Comparison of ENCODE assay signal across 8 cellular contexts in the genomic region with DNA sequence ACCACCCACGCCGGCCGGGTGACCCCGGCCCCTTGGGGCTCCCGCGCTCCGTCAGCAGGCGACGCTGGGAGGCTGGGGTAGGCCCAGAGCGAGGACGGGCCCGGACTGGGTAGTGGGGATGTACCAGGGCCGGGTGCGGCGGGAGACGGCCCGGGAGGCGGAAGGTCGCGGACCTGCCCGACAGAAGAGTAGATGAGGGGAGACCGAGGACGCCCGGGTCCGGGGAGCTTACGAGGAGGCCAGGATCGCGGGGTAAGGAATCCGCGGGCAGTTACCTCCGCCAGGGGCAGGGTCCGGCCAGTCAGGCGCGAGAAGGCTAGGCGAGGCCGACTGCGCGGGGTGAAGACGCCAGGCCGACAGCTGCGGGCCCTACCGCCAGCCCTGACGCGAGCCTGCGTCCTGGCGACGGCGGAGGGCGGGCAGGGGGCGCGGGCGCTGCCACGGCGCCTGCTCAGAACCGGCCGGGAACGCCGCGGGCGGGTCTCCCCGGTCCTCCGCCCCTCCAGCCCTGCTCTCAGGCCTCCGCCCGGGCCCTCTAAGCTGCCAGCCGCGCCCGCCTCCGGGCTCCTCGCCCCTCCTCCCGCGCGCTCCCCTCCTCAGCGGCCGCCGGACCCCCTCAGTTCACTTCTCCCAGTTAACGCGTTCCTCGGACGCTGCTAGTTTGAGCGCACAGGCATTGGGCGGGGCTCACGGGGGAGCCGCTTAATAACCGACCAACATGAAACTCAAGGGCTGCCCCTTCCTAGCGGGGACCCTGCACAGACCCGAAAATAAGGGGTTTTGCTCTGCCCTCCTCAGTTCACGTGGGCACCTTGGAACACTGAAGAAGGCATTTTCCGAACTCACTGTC. TPM values are rescaled to one million over a fixed set of nuclear protein-coding genes. Genes with fewer than 3 reads are reported as not detected.
DNase-seq lines count a peak whose midpoint lies in the region; ATAC-seq, FAIRE-seq and TF ChIP-seq lines count a peak whose summit lies in the region.

A gene (minus strand): TSS at position 407 of the 850 bp plus-strand sequence. CDS start 1,678 bp downstream, outside the sequence.

- CTCF ChIA-PET in A549 (lab: Yijun Ruan, JAX): interaction anchor here (0.7 to 1.3 kb wide), 3 partner anchors 16 to 62 kb away, joined by 3 to 4 read pairs (median 3); no protein-coding TSS in a partner anchor
- CTCF ChIA-PET in WTC11 (lab: Charles Lee): interaction anchor here (0.9 kb wide), 2 partner anchors 17 to 53 kb away, joined by 3 to 6 read pairs; no protein-coding TSS in a partner anchor

- peaks cover 8% of the 10 kb centered on the region for H3K4me1 Mint-ChIP-seq in WTC11

- FAIRE-seq in A549 (lab: Jason Lieb, UNC): no peak
- FAIRE-seq in kidney (lab: Jason Lieb, UNC): no peak

- H3K27ac Mint-ChIP-seq in WTC11: peak within 1 kb of the TSS; percentile 91; the same call in 1 of the 2 replicates

- peak within 1 kb of the TSS; percentile 90 for H3K4me2 ChIP-seq in A549

- WGBS in A549 (ENCODE audit: missing lambda C conversion rate): 3% methylated on average over 45 of the region's 88 CpGs

- POLR2A ChIA-PET in A549 (lab: Yijun Ruan, JAX): interaction anchor here (0.8 to 2.4 kb wide), 8 partner anchors 9 to 122 kb away, joined by 3 to 27 read pairs (median 3); a partner anchor contains a TSS
- POLR2A ChIA-PET in WTC11 (lab: Charles Lee): interaction anchor here (0.6 to 1.7 kb wide), 3 partner anchors 23 to 814 kb away, joined by 3 to 5 read pairs (median 4); no protein-coding TSS in a partner anchor

- H3K9me3 Mint-ChIP-seq in WTC11: peaks cover 7% of the 10 kb centered on the region

- peaks cover 8% of the 10 kb centered on the region for H3K27me3 Mint-ChIP-seq in WTC11 (ENCODE audit: low read depth)

- TF ChIP-seq RAD21 in A549 (conservative IDR thresholded peaks at IDR 0.05 in 1 of 2, IDR thresholded peaks at IDR 0.05 in 1 of 2): peak in 1 of 2 experiments; percentile 27; a peak in 1 of 5 replicates

- intact Hi-C loops in kidney (cut with DNase I): no loop called here

- H3K4me1 ChIP-seq in A549 (0 out of 3 replicates have a peak, but pooled peaks cover 10% of the 10 kb centered on the region), kidney (ENCODE audit: control insufficient read depth in 1 of 2, insufficient read depth in 1 of 2, low read depth in 1 of 2, low read length in 2 of 2) (peaks cover 4 to 8% of the 10 kb centered on the region in 2 donors)

- H3K9ac ChIP-seq in kidney (ENCODE audit: low read length in 2 of 2): peak within 1 kb of the TSS; percentile 74 to 97

- H3K36me3 Mint-ChIP-seq in WTC11: no peaks in the 10 kb centered on the region; the same call in 1 of the 2 replicates

- TF ChIP-seq CTCF in A549 (IDR thresholded peaks at IDR 0.05) (no peak), WTC11 (IDR thresholded peaks at IDR 0.05) (no peak), kidney (IDR thresholded peaks at IDR 0.05; ENCODE audit: borderline replicate concordance, extremely low read depth, insufficient read depth) (no peak)

- no peaks in the 10 kb centered on the region for H3K36me3 ChIP-seq in kidney (ENCODE audit: control insufficient read depth in 1 of 2, insufficient read depth in 2 of 2, low read length in 2 of 2)

- TF ChIP-seq EP300 in A549 (IDR thresholded peaks at IDR 0.05): no peak

- peak within 1 kb of the TSS; percentile 87 to 93 for H3K27ac ChIP-seq in A549
- H3K27ac ChIP-seq in kidney (ENCODE audit: low read depth in 2 of 2, low read length in 2 of 2): peak within 1 kb of the TSS; percentile 87 to 94

- TF ChIP-seq POLR2A in A549 (IDR thresholded peaks at IDR 0.05; ENCODE audit: low read length): peak; percentile 92

- H3K4me3 ChIP-seq in A549 (peak within 1 kb of the TSS; percentile 62), kidney (ENCODE audit: low read length in 2 of 2) (peak within 1 kb of the TSS; percentile 88 to 94)

- ATAC-seq in A549: peak; percentile 94 to 95
- peak; percentile 75 for ATAC-seq in GM18519 (IDR thresholded peaks at IDR 0.05; ENCODE audit: low FRiP score, unreplicated experiment)
- ATAC-seq in HG03039 (IDR thresholded peaks at IDR 0.05; ENCODE audit: unreplicated experiment): peak; percentile 84
- peak; percentile 92 for ATAC-seq in WTC11

- DNase-seq in A549 (ENCODE audit: low read depth in 1 of 2, low spot score in 1 of 2) (peak; percentile 56 to 81), NCI-H2171 treated with DMSO at 0.1 percent for 48 hours (lab: John Stamatoyannopoulos, UW) (peak; percentile 88), WTC11 (ENCODE audit: low spot score) (peak; percentile 82), cerebellar cortex (ENCODE audit: low spot score) (peak; percentile 67), kidney (peak; percentile 91)
- peak; percentile 23 to 42 for DNase-seq in stimulated activated CD4-positive, alpha-beta T cell treated with anti-CD3 and anti-CD28 coated beads, Interleukin-15, amount 100 ng/mL, for 1 hour (ENCODE audit: low read depth in 1 of 2, low spot score in 1 of 2)

- H3K9me3 ChIP-seq in A549 (no peaks in the 10 kb centered on the region), kidney (ENCODE audit: control insufficient read depth in 1 of 2, low read length in 2 of 2) (no peaks in the 10 kb centered on the region)

- H3K4me3 Mint-ChIP-seq in WTC11: peak within 1 kb of the TSS; percentile 85

TF ChIP-seq in A549, 52 proteins besides CTCF, POLR2A, EP300 and RAD21 (continues in another document):
- TF ChIP-seq, protein P1, sequence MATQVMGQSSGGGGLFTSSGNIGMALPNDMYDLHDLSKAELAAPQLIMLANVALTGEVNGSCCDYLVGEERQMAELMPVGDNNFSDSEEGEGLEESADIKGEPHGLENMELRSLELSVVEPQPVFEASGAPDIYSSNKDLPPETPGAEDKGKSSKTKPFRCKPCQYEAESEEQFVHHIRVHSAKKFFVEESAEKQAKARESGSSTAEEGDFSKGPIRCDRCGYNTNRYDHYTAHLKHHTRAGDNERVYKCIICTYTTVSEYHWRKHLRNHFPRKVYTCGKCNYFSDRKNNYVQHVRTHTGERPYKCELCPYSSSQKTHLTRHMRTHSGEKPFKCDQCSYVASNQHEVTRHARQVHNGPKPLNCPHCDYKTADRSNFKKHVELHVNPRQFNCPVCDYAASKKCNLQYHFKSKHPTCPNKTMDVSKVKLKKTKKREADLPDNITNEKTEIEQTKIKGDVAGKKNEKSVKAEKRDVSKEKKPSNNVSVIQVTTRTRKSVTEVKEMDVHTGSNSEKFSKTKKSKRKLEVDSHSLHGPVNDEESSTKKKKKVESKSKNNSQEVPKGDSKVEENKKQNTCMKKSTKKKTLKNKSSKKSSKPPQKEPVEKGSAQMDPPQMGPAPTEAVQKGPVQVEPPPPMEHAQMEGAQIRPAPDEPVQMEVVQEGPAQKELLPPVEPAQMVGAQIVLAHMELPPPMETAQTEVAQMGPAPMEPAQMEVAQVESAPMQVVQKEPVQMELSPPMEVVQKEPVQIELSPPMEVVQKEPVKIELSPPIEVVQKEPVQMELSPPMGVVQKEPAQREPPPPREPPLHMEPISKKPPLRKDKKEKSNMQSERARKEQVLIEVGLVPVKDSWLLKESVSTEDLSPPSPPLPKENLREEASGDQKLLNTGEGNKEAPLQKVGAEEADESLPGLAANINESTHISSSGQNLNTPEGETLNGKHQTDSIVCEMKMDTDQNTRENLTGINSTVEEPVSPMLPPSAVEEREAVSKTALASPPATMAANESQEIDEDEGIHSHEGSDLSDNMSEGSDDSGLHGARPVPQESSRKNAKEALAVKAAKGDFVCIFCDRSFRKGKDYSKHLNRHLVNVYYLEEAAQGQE (IDR thresholded peaks at IDR 0.05): no peak
- no peak for TF ChIP-seq MAZ (IDR thresholded peaks at IDR 0.05; ENCODE audit: borderline replicate concordance, low read depth, low read length)

TF ChIP-seq in WTC11, 78 proteins besides CTCF, POLR2A, EP300 and RAD21 (continues in another document):
- no peak for TF ChIP-seq FOXJ3 (CRISPR knock-in tag; IDR thresholded peaks at IDR 0.05; ENCODE audit: borderline replicate concordance)
- TF ChIP-seq, protein P2, sequence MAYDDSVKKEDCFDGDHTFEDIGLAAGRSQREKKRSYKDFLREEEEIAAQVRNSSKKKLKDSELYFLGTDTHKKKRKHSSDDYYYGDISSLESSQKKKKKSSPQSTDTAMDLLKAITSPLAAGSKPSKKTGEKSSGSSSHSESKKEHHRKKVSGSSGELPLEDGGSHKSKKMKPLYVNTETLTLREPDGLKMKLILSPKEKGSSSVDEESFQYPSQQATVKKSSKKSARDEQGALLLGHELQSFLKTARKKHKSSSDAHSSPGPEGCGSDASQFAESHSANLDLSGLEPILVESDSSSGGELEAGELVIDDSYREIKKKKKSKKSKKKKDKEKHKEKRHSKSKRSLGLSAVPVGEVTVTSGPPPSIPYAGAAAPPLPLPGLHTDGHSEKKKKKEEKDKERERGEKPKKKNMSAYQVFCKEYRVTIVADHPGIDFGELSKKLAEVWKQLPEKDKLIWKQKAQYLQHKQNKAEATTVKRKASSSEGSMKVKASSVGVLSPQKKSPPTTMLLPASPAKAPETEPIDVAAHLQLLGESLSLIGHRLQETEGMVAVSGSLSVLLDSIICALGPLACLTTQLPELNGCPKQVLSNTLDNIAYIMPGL (CRISPR knock-in tag; IDR thresholded peaks at IDR 0.05): peak; percentile 93

RNA-seq across cellular contexts. Expression of the gene that starts here (rescaled TPM):
- 15.7 and 16.1 TPM in 2 replicates for polyA plus RNA-seq in A549 (2011; rRNA removed)
- polyA plus RNA-seq in A549 (2012; cell fraction: cytosol; rRNA removed): 1.5 and 1.6 TPM in 2 replicates
- polyA plus RNA-seq in A549 (2012; cell fraction: nucleus; rRNA removed): 2.2 and 3.5 TPM in 2 replicates
- 5.4 to 5.5 TPM (median 5.4 TPM) in 3 replicates for polyA plus RNA-seq in A549 (2017; fragmentation: RNase III; extraction: RNeasy Plus Mini Kit Qiagen cat#74134 plus additional on column Dnase treatment)
- polyA minus RNA-seq in A549 (2011; rRNA and poly(A)+ RNA removed): 16.7 and 19.5 TPM in 2 replicates
- total RNA-seq in WTC11 (2021): 4.8 to 6.5 TPM (median 5.7 TPM) in 3 replicates
- total RNA-seq in kidney: 23.3 TPM
- polyA plus RNA-seq in kidney (ENCODE audit: insufficient read depth, low read depth, low replicate concordance): 3.7 TPM

Comparison
In these comparisons a context has a peak if more than half of its experiments do, and no peak if none do; other contexts are left out.
1. Peak in every context shown above with its lines: DNase-seq, ATAC-seq, H3K4me3 ChIP-seq and H3K27ac ChIP-seq.
2. DNase-seq: peak in every context shown above with its lines; median percentile 91 in kidney; 88 in NCI-H2171 treated with DMSO at 0.1 percent for 48 hours; 82 in WTC11; 68 in A549; 67 in cerebellar cortex; 32 in stimulated activated CD4-positive, alpha-beta T cell treated with anti-CD3 and anti-CD28 coated beads, Interleukin-15, amount 100 ng/mL, for 1 hour.